ENCODE assay signal across 8 cellular contexts in genomic region chr3:96813820-96814580, GRCh38. TPM values are rescaled to one million over a fixed set of nuclear protein-coding genes. Genes with fewer than 3 reads are reported as not detected.
DNase-seq lines count a peak whose midpoint lies in the region; ATAC-seq lines count a peak whose summit lies in the region.

No MANE protein-coding gene starts in this region.

- peaks cover 22% of the 10 kb centered on the region for H3K27me3 Mint-ChIP-seq in T-helper 17 cell

- H3K9ac ChIP-seq in mucosa of rectum (ENCODE audit: low read depth in 1 of 2, low read length in 2 of 2), result no peak overlapping the region

- DNase-seq in DMS53 treated with DMSO at 0.1 percent for 48 hours (lab: John Stamatoyannopoulos, UW; ENCODE audit: unreplicated experiment), result peak; percentile 41
- DNase-seq in HPDE6-E6E7 (ENCODE audit: extremely low spot score), result peak; percentile 54
- DNase-seq in T-helper 17 cell, result no peak
- DNase-seq in mesenteric fat pad (ENCODE audit: low spot score), result no peak

- H3K27me3 ChIP-seq in mucosa of rectum (ENCODE audit: control insufficient read depth in 2 of 2, insufficient read depth in 2 of 2, low read length in 2 of 2), result peaks cover 12 to 28% of the 10 kb centered on the region in 2 donors

- no peak overlapping the region for H3K27ac Mint-ChIP-seq in T-helper 17 cell

- peaks cover 2 to 7% of the 10 kb centered on the region in 2 donors for H3K4me1 ChIP-seq in mucosa of rectum (ENCODE audit: control insufficient read depth in 2 of 2, insufficient read depth in 2 of 2, low read length in 2 of 2)
- no peaks in the 10 kb centered on the region for H3K4me1 ChIP-seq in urinary bladder (ENCODE audit: insufficient read depth)

- H3K4me1 Mint-ChIP-seq in T-helper 17 cell, result peaks cover 10% of the 10 kb centered on the region

- peak overlapping the region; percentile 49 for H3K4me3 ChIP-seq in mucosa of rectum (ENCODE audit: low read length in 2 of 2)
- H3K4me3 ChIP-seq in urinary bladder (ENCODE audit: low read depth, low read length), result peak overlapping the region; percentile 50

- H3K9me3 ChIP-seq in T-helper 17 cell (ENCODE audit: control insufficient read depth, low read length, poor library complexity, severe bottlenecking), result no peaks in the 10 kb centered on the region
- H3K9me3 ChIP-seq in mucosa of rectum (ENCODE audit: control insufficient read depth in 2 of 2, low read length in 2 of 2), result no peaks in the 10 kb centered on the region

- H3K36me3 Mint-ChIP-seq in T-helper 17 cell (ENCODE audit: low read depth), result no peaks in the 10 kb centered on the region

- H3K4me3 Mint-ChIP-seq in T-helper 17 cell, result peak overlapping the region; percentile 64

- H3K27ac ChIP-seq in mucosa of rectum (ENCODE audit: low read depth in 2 of 2, low read length in 2 of 2) (peak overlapping the region in 1 of 2 donors; percentile 24), urinary bladder (ENCODE audit: low read depth) (peak overlapping the region; percentile 11)

- ATAC-seq in GM19463 (IDR thresholded peaks at IDR 0.05; ENCODE audit: unreplicated experiment) (peak; percentile 15), T-helper 17 cell (peak; percentile 36), esophagus mucosa (peak; percentile 58)

- WGBS in urinary bladder, result under 1% methylated on average over 76 of the region's 76 CpGs

- H3K36me3 ChIP-seq in mucosa of rectum (ENCODE audit: control insufficient read depth in 2 of 2, insufficient read depth in 2 of 2, low read length in 2 of 2), result no peaks in the 10 kb centered on the region
- H3K36me3 ChIP-seq in urinary bladder (ENCODE audit: insufficient read depth), result no peaks in the 10 kb centered on the region

RNA-seq across cellular contexts. Expression of gene EPHA6, which starts 0.4 kb away (rescaled TPM):
- not detected for total RNA-seq in T-helper 17 cell
- total RNA-seq in esophagus mucosa, result 1.1 TPM
- total RNA-seq in urinary bladder, result 15.9 TPM
- polyA plus RNA-seq in urinary bladder, result 2.5 TPM
- total RNA-seq in mesenteric fat pad, result 0.26 TPM

Comparison
In these comparisons a context has a peak if more than half of its experiments do, and no peak if none do; other contexts are left out.
1. DNase-seq: peak in DMS53 treated with DMSO at 0.1 percent for 48 hours (single experiment) and HPDE6-E6E7 (single experiment); none in T-helper 17 cell (0 of 3) and mesenteric fat pad (single experiment).
2. Peak in every context shown above with its lines, with median percentiles within 50 percentile points of each other: ATAC-seq.